ENCODE assay signal across 8 cellular contexts in genomic region chr7:74173074-74173473, GRCh38. TPM values are rescaled to one million over a fixed set of nuclear protein-coding genes. Genes with fewer than 3 reads are reported as not detected.
DNase-seq lines count a peak whose midpoint lies in the region; ATAC-seq, FAIRE-seq and TF ChIP-seq lines count a peak whose summit lies in the region.

No MANE protein-coding gene starts in this region.

- H3K4me3 Mint-ChIP-seq in stimulated activated effector memory CD8-positive, alpha-beta T cell treated with anti-CD3 and anti-CD28 coated beads, Interleukin-12 subunit alpha, Interleukin-12 subunit beta, amount 100 ng/mL, for 72 hours = peak overlapping the region; percentile 85

- DNase-seq in SIG-M5 treated with dmso at 0.1 percent for 504 hours (lab: John Stamatoyannopoulos, UW; ENCODE audit: unreplicated experiment) (peak; percentile 29), SIG-M5 (lab: John Stamatoyannopoulos, UW) (no peak), SK-N-DZ (ENCODE audit: low spot score) (peak; percentile 30), foreskin fibroblast (no peak), RCC 7860 (ENCODE audit: low spot score) (no peak), NCI-H69 (lab: John Stamatoyannopoulos, UW) (no peak)
- no peak for DNase-seq in stimulated activated effector memory CD8-positive, alpha-beta T cell treated with anti-CD3 and anti-CD28 coated beads, Interleukin-12 subunit alpha, Interleukin-12 subunit beta, amount 100 ng/mL, for 72 hours (ENCODE audit: low spot score in 2 of 2)

- no peak for ATAC-seq in stimulated activated effector memory CD8-positive, alpha-beta T cell treated with anti-CD3 and anti-CD28 coated beads, Interleukin-12 subunit alpha, Interleukin-12 subunit beta, amount 100 ng/mL, for 72 hours
- ATAC-seq in HG03139 (IDR thresholded peaks at IDR 0.05; ENCODE audit: unreplicated experiment) = no peak

- no peaks in the 10 kb centered on the region for H3K9me3 Mint-ChIP-seq in stimulated activated effector memory CD8-positive, alpha-beta T cell treated with anti-CD3 and anti-CD28 coated beads, Interleukin-12 subunit alpha, Interleukin-12 subunit beta, amount 100 ng/mL, for 72 hours

- H3K36me3 Mint-ChIP-seq in stimulated activated effector memory CD8-positive, alpha-beta T cell treated with anti-CD3 and anti-CD28 coated beads, Interleukin-12 subunit alpha, Interleukin-12 subunit beta, amount 100 ng/mL, for 72 hours = peaks cover 45% of the 10 kb centered on the region

- H3K4me3 ChIP-seq in foreskin fibroblast (ENCODE audit: low read depth in 1 of 2, low read length in 2 of 2) = peak overlapping the region; percentile 62 to 71

- FAIRE-seq in RCC 7860 (lab: Jason Lieb, UNC) = no peak

- TF ChIP-seq CTCF in foreskin fibroblast (IDR thresholded peaks at IDR 0.05; ENCODE audit: low read depth, low read length) = no peak

- peaks cover 32% of the 10 kb centered on the region for H3K4me1 Mint-ChIP-seq in stimulated activated effector memory CD8-positive, alpha-beta T cell treated with anti-CD3 and anti-CD28 coated beads, Interleukin-12 subunit alpha, Interleukin-12 subunit beta, amount 100 ng/mL, for 72 hours

- peak overlapping the region; percentile 94 for H3K27ac Mint-ChIP-seq in stimulated activated effector memory CD8-positive, alpha-beta T cell treated with anti-CD3 and anti-CD28 coated beads, Interleukin-12 subunit alpha, Interleukin-12 subunit beta, amount 100 ng/mL, for 72 hours

RNA-seq across cellular contexts. Expression of gene EIF4H, which starts 1.1 kb away (rescaled TPM):
- 247 and 268 TPM in 2 replicates for polyA plus RNA-seq in SK-N-DZ (2014; cell fraction: cytosol; rRNA removed)
- 125 and 132 TPM in 2 replicates for polyA plus RNA-seq in SK-N-DZ (2014; cell fraction: nucleus; rRNA removed)

RNA-seq across cellular contexts. Expression of gene LAT2, which starts 36.7 kb away (rescaled TPM):
- 0.22 and 3.7 TPM in 2 replicates for polyA plus RNA-seq in SK-N-DZ (2014; cell fraction: cytosol; rRNA removed)
- polyA plus RNA-seq in SK-N-DZ (2014; cell fraction: nucleus; rRNA removed) = 1.9 and 2.2 TPM in 2 replicates

Comparison
In these comparisons a context has a peak if more than half of its experiments do, and no peak if none do; other contexts are left out.
1. DNase-seq: peak in SIG-M5 treated with dmso at 0.1 percent for 504 hours (single experiment) and SK-N-DZ (single experiment); none in SIG-M5 (single experiment), foreskin fibroblast (0 of 2), stimulated activated effector memory CD8-positive, alpha-beta T cell treated with anti-CD3 and anti-CD28 coated beads, Interleukin-12 subunit alpha, Interleukin-12 subunit beta, amount 100 ng/mL, for 72 hours (0 of 2), RCC 7860 (single experiment) and NCI-H69 (single experiment).